18 cellular contexts compared by ENCODE assay signal in genomic region chr3:14768182-14768790, GRCh38. TPM values are rescaled to one million over a fixed set of nuclear protein-coding genes. Genes with fewer than 3 reads are reported as not detected.
DNase-seq lines count a peak whose midpoint lies in the region; ATAC-seq, FAIRE-seq and TF ChIP-seq lines count a peak whose summit lies in the region.
"Had no signal": no experiment of that assay in that cellular context is flagged by ENCODE, and none has a peak within 500 bp of the region (broad histone marks: within the 10 kb centered on the region; RNA-seq: fewer than 3 reads in every experiment).

No MANE protein-coding gene starts in this region.

- H3K4me3 ChIP-seq in testis: no peak overlapping the region
- H3K4me3 ChIP-seq: GM23338, MG63 had no signal

- H4K5ac ChIP-seq in H9 (ENCODE audit: insufficient read length, low read depth, low read length): no peak overlapping the region

- H3K36me3 Mint-ChIP-seq in activated naive CD8-positive, alpha-beta T cell treated with anti-CD3 and anti-CD28 coated beads, Interleukin-2, amount 10 ng/mL, durations not matched to agents 7 days and 5 days: no peaks in the 10 kb centered on the region
- H3K36me3 Mint-ChIP-seq in activated naive CD8-positive, alpha-beta T cell treated with anti-CD3 and anti-CD28 coated beads for 36 hours: no peaks in the 10 kb centered on the region
- H3K36me3 Mint-ChIP-seq in H9 (ENCODE audit: insufficient read depth in 1 of 3, low read depth in 3 of 3): no peaks in the 10 kb centered on the region; a peak in 1 of 7 replicates
- H3K36me3 Mint-ChIP-seq: CD4-positive, alpha-beta memory T cell had no signal

- no peak overlapping the region for H2BK12ac ChIP-seq in H9 (ENCODE audit: insufficient read length, low read depth, low read length)

- no peak overlapping the region for H3K56ac ChIP-seq in H9 (ENCODE audit: insufficient read length, low read depth, low read length)

- no peak overlapping the region for H2BK120ac ChIP-seq in H9 (ENCODE audit: low read depth, low read length, poor library complexity, severe bottlenecking)

- no peaks in the 10 kb centered on the region for H3K4me1 ChIP-seq in H9 (ENCODE audit: insufficient read depth, low read length)
- H3K4me1 ChIP-seq in testis: no peaks in the 10 kb centered on the region
- H3K4me1 ChIP-seq: BE2C had no signal

- no peaks in the 10 kb centered on the region for H3K27me3 ChIP-seq in H9 (ENCODE audit: insufficient read depth, low read length)
- no peaks in the 10 kb centered on the region for H3K27me3 ChIP-seq in testis
- H3K27me3 ChIP-seq: BE2C, MG63 had no signal

- no peak overlapping the region for H2BK15ac ChIP-seq in H9 (ENCODE audit: low read depth, low read length)

- H4K91ac ChIP-seq in H9 (ENCODE audit: insufficient read length, low read depth, low read length): no peak overlapping the region

- peaks cover 7% of the 10 kb centered on the region for H3K27me3 Mint-ChIP-seq in activated naive CD8-positive, alpha-beta T cell treated with anti-CD3 and anti-CD28 coated beads, Interleukin-2, amount 10 ng/mL, durations not matched to agents 7 days and 5 days
- H3K27me3 Mint-ChIP-seq in activated naive CD8-positive, alpha-beta T cell treated with anti-CD3 and anti-CD28 coated beads for 36 hours: no peaks in the 10 kb centered on the region
- H3K27me3 Mint-ChIP-seq in H9 (ENCODE audit: low read depth): peaks cover 3% of the 10 kb centered on the region

- no peaks in the 10 kb centered on the region for H3K79me1 ChIP-seq in H9 (ENCODE audit: insufficient read depth, low read depth, low read length, poor library complexity, severe bottlenecking)

- H2AK5ac ChIP-seq in H9 (ENCODE audit: insufficient read length, low read length): no peak overlapping the region

- H3K79me2 ChIP-seq in H9 (ENCODE audit: insufficient read depth, low read length): no peaks in the 10 kb centered on the region

- H3K4me2 ChIP-seq in H9 (ENCODE audit: insufficient read depth, insufficient read length, low read length): no peak overlapping the region
- H3K4me2 ChIP-seq: GM23338, KMS-11 had no signal

- no peak overlapping the region for H3K9ac ChIP-seq in H9 (ENCODE audit: extremely low read depth, insufficient read length, low read length)
- H3K9ac ChIP-seq: KMS-11 had no signal

- TF ChIP-seq CTCF in H9 (conservative IDR thresholded peaks at IDR 0.05) (no peak), testis (IDR thresholded peaks at IDR 0.05) (no peak)

- no peak overlapping the region for H3K23ac ChIP-seq in H9 (ENCODE audit: insufficient read length, low read depth, low read length)

- H3K9me3 ChIP-seq in H9 (ENCODE audit: control insufficient read depth, low read depth, low read length) (no peaks in the 10 kb centered on the region), testis (no peaks in the 10 kb centered on the region)
- H3K9me3 ChIP-seq: BE2C, MG63 had no signal

- peak; percentile 23 for DNase-seq in activated naive CD8-positive, alpha-beta T cell treated with anti-CD3 and anti-CD28 coated beads, Interleukin-2, amount 10 ng/mL, durations not matched to agents 7 days and 5 days
- DNase-seq in activated naive CD8-positive, alpha-beta T cell treated with anti-CD3 and anti-CD28 coated beads for 36 hours: no peak
- DNase-seq in H9 (peak; percentile 18), left lobe of liver (ENCODE audit: low spot score) (peak; percentile 18), testis (peak; percentile 4), urothelium cell line (ENCODE audit: low spot score) (no peak)
- DNase-seq in stimulated activated CD4-positive, alpha-beta T cell treated with anti-CD3 and anti-CD28 coated beads, Interleukin-2, amount 100 ng/mL, for 48 hours: no peak
- DNase-seq: ACHN; BE2C; CD4-positive, alpha-beta memory T cell; MG63; NCI-H1092 treated with DMSO at 0.1 percent for 48 hours; NCI-H1694 treated with DMSO at 0.1 percent for 48 hours; NCI-H69; PC-3 had no signal

- no peak overlapping the region for H3K4me3 Mint-ChIP-seq in activated naive CD8-positive, alpha-beta T cell treated with anti-CD3 and anti-CD28 coated beads, Interleukin-2, amount 10 ng/mL, durations not matched to agents 7 days and 5 days
- H3K4me3 Mint-ChIP-seq in activated naive CD8-positive, alpha-beta T cell treated with anti-CD3 and anti-CD28 coated beads for 36 hours: no peak overlapping the region
- H3K4me3 Mint-ChIP-seq in H9: no peak overlapping the region
- H3K4me3 Mint-ChIP-seq: CD4-positive, alpha-beta memory T cell; GM23338 had no signal

- WGBS in H9 (ENCODE audit: extremely low coverage, insufficient read length, low lambda C conversion rate): no CpG with 5 or more reads among the region's 11 CpGs
- 89 to 94% methylated on average over 5 to 11 of the region's 11 CpGs for WGBS in testis, 2 donors

- no peak overlapping the region for H2BK20ac ChIP-seq in H9 (ENCODE audit: low read depth, low read length, poor library complexity, severe bottlenecking)

- no peaks in the 10 kb centered on the region for H4K20me1 ChIP-seq in H9 (ENCODE audit: control insufficient read depth, insufficient read depth, insufficient read length)

- H3K36me3 ChIP-seq in testis (ENCODE audit: low read depth, missing control alignments): no peaks in the 10 kb centered on the region
- H3K36me3 ChIP-seq: BE2C, MG63 had no signal

- no peak for TF ChIP-seq POLR2A in testis (IDR thresholded peaks at IDR 0.05)

- H3K14ac ChIP-seq in H9 (ENCODE audit: insufficient read depth, low read length): no peak overlapping the region

- no peak overlapping the region for H3K18ac ChIP-seq in H9 (ENCODE audit: insufficient read length, low read depth, low read length)

- no peak for ATAC-seq in activated naive CD8-positive, alpha-beta T cell treated with anti-CD3 and anti-CD28 coated beads, Interleukin-2, amount 10 ng/mL, durations not matched to agents 7 days and 5 days (ENCODE audit: low read depth)
- ATAC-seq in left lobe of liver: no peak
- ATAC-seq in HG02852 (IDR thresholded peaks at IDR 0.05; ENCODE audit: unreplicated experiment): no peak
- ATAC-seq: GM23338, PC-3 had no signal

- FAIRE-seq in urothelium cell line (lab: Jason Lieb, UNC): no peak

- no peak overlapping the region for H3T11ph ChIP-seq in H9 (ENCODE audit: low read length)

- no peak overlapping the region for H4K8ac ChIP-seq in H9 (replicated peaks; ENCODE audit: insufficient read length, low read depth, low read length)

- no peaks in the 10 kb centered on the region for H3K9me3 Mint-ChIP-seq in activated naive CD8-positive, alpha-beta T cell treated with anti-CD3 and anti-CD28 coated beads, Interleukin-2, amount 10 ng/mL, durations not matched to agents 7 days and 5 days
- H3K9me3 Mint-ChIP-seq in activated naive CD8-positive, alpha-beta T cell treated with anti-CD3 and anti-CD28 coated beads for 36 hours: no peaks in the 10 kb centered on the region
- no peaks in the 10 kb centered on the region; a peak in 1 of 5 replicates for H3K9me3 Mint-ChIP-seq in H9
- H3K9me3 Mint-ChIP-seq: GM23338 had no signal

- intact Hi-C loops in testis (cut with DNase I; ENCODE audit: low total_unique reads): no loop called here

- no peaks in the 10 kb centered on the region for H3K23me2 ChIP-seq in H9 (ENCODE audit: insufficient read length, low read depth, low read length, poor library complexity, severe bottlenecking)

- no peak overlapping the region for H3K4ac ChIP-seq in H9 (ENCODE audit: low read depth, low read length)

- no peak overlapping the region for H3K27ac Mint-ChIP-seq in activated naive CD8-positive, alpha-beta T cell treated with anti-CD3 and anti-CD28 coated beads, Interleukin-2, amount 10 ng/mL, durations not matched to agents 7 days and 5 days
- H3K27ac Mint-ChIP-seq in activated naive CD8-positive, alpha-beta T cell treated with anti-CD3 and anti-CD28 coated beads for 36 hours: no peak overlapping the region
- no peak overlapping the region; a peak in 1 of 7 replicates for H3K27ac Mint-ChIP-seq in H9
- H3K27ac Mint-ChIP-seq: GM23338 had no signal

- no peak overlapping the region for H2BK5ac ChIP-seq in H9 (ENCODE audit: insufficient read length, low read length)

- no peak overlapping the region for H3K27ac ChIP-seq in H9 (ENCODE audit: insufficient read length, low read depth, low read length)
- no peak overlapping the region for H3K27ac ChIP-seq in testis
- H3K27ac ChIP-seq: KMS-11 had no signal

- no peaks in the 10 kb centered on the region for H3K4me1 Mint-ChIP-seq in activated naive CD8-positive, alpha-beta T cell treated with anti-CD3 and anti-CD28 coated beads, Interleukin-2, amount 10 ng/mL, durations not matched to agents 7 days and 5 days
- no peaks in the 10 kb centered on the region for H3K4me1 Mint-ChIP-seq in activated naive CD8-positive, alpha-beta T cell treated with anti-CD3 and anti-CD28 coated beads for 36 hours
- H3K4me1 Mint-ChIP-seq in H9: peaks cover 3 to 5% of the 10 kb centered on the region in 2 experiments
- H3K4me1 Mint-ChIP-seq: CD4-positive, alpha-beta memory T cell had no signal

- no peak overlapping the region for H2AFZ ChIP-seq in H9 (ENCODE audit: low read length)

- POLR2A ChIA-PET in activated naive CD8-positive, alpha-beta T cell treated with anti-CD3 and anti-CD28 coated beads, Interleukin-2, amount 10 ng/mL, durations not matched to agents 7 days and 5 days (lab: Charles Lee): no interaction called here

RNA-seq across cellular contexts. Expression of gene FGD5, which starts 50.5 kb away (rescaled TPM):
- under 1 TPM in 1 of 2 experiments, not detected in 1; 0.17 TPM for total RNA-seq in activated naive CD8-positive, alpha-beta T cell treated with anti-CD3 and anti-CD28 coated beads, Interleukin-2, amount 10 ng/mL, durations not matched to agents 7 days and 5 days
- total RNA-seq in activated naive CD8-positive, alpha-beta T cell treated with anti-CD3 and anti-CD28 coated beads for 36 hours: under 1 TPM; 0.22 to 0.27 TPM
- total RNA-seq in H9 (2021) (7.8 and 8.6 TPM in 2 replicates), left lobe of liver (4.2 TPM), testis (10 to 100 TPM; 14.4 to 17.8 TPM)
- 15.6 TPM for polyA plus RNA-seq in testis (ENCODE audit: insufficient read depth, low read depth, low replicate concordance)
- total RNA-seq: PC-3 had no signal
- polyA plus RNA-seq: CD4-positive, alpha-beta memory T cell had no signal

Comparison
In these comparisons a context has a peak if more than half of its experiments do, and no peak if none do; other contexts are left out.
1. DNase-seq: peak in activated naive CD8-positive, alpha-beta T cell treated with anti-CD3 and anti-CD28 coated beads, Interleukin-2, amount 10 ng/mL, durations not matched to agents 7 days and 5 days (single experiment), H9 (single experiment), left lobe of liver (single experiment) and testis (single experiment); none in activated naive CD8-positive, alpha-beta T cell treated with anti-CD3 and anti-CD28 coated beads for 36 hours (single experiment), stimulated activated CD4-positive, alpha-beta T cell treated with anti-CD3 and anti-CD28 coated beads, Interleukin-2, amount 100 ng/mL, for 48 hours (0 of 2) and urothelium cell line (single experiment).